Comparison of ENCODE assay signal across 8 cellular contexts in genomic region chr11:43282607-43283440, GRCh38. TPM values are rescaled to one million over a fixed set of nuclear protein-coding genes. Genes with fewer than 3 reads are reported as not detected.
A peak's percentile ranks its signal among the peaks of the same experiment; 100 is the strongest.
DNase-seq lines count a peak whose midpoint lies in the region; ATAC-seq and TF ChIP-seq lines count a peak whose summit lies in the region.

No MANE protein-coding gene starts in this region.

- in situ Hi-C loops in brain microvascular endothelial cell (cut with HindIII; ENCODE audit: low pct_ligation_motif_present, low sequenced_read_pairs), result no loop called here

- DNase-seq in D341Med (ENCODE audit: low spot score) (peak; percentile 66), HT-29 (ENCODE audit: low spot score) (peak; percentile 65), SKM-1 treated with dmso at 0.1 percent for 144 hours (lab: John Stamatoyannopoulos, UW; ENCODE audit: unreplicated experiment) (peak; percentile 25), brain microvascular endothelial cell (peak; percentile 20), kidney glomerular epithelial cell (lab: John Stamatoyannopoulos, UW) (peak; percentile 11), SHP77 treated with DMSO at 0.1 percent for 48 hours (lab: John Stamatoyannopoulos, UW) (no peak)
- peak; percentile 19 to 35 for DNase-seq in stimulated activated CD4-positive, alpha-beta T cell treated with anti-CD3 and anti-CD28 coated beads, Interleukin-4, amount 100 ng/mL, for 48 hours (ENCODE audit: low read depth in 2 of 2)

- peak; percentile 92 for TF ChIP-seq CTCF in brain microvascular endothelial cell (IDR thresholded peaks at IDR 0.05; ENCODE audit: low read depth, low read length, missing control alignments)

- no peak overlapping the region for H3K4me3 ChIP-seq in brain microvascular endothelial cell (ENCODE audit: low read depth, low read length)

- no peaks in the 10 kb centered on the region for H3K36me3 ChIP-seq in brain microvascular endothelial cell (replicated peaks)

- no peaks in the 10 kb centered on the region for H3K27me3 ChIP-seq in brain microvascular endothelial cell (replicated peaks)

- H3K27ac ChIP-seq in brain microvascular endothelial cell, result no peak overlapping the region

- ATAC-seq in GM19438 (IDR thresholded peaks at IDR 0.05; ENCODE audit: low read depth, unreplicated experiment), result peak; percentile 68

RNA-seq across cellular contexts. Expression of gene API5, which starts 29.0 kb away (rescaled TPM):
- total RNA-seq in HT-29 (2014; rRNA removed; shearing (Covaris generic)), result 66.1 and 70.2 TPM in 2 replicates
